8 cellular contexts compared by ENCODE assay signal in genomic region chr1:24186711-24186992, GRCh38. TPM values are rescaled to one million over a fixed set of nuclear protein-coding genes. Genes with fewer than 3 reads are reported as not detected.
DNase-seq lines count a peak whose midpoint lies in the region; ATAC-seq and TF ChIP-seq lines count a peak whose summit lies in the region.

No MANE protein-coding gene starts in this region.

- peaks cover 53% of the 10 kb centered on the region for H3K4me1 Mint-ChIP-seq in CD8-positive, alpha-beta T cell (ENCODE audit: low read depth)
- H3K4me1 Mint-ChIP-seq in osteocyte (ENCODE audit: unreplicated experiment), result peaks cover 10% of the 10 kb centered on the region

- H3K4me1 ChIP-seq in CD8-positive, alpha-beta T cell (ENCODE audit: insufficient read depth, low read length), result peaks cover 29% of the 10 kb centered on the region
- H3K4me1 ChIP-seq in Peyer's patch (peaks cover 0 to 18% (median 14%) of the 10 kb centered on the region in 4 donors), esophagus (ENCODE audit: control insufficient read depth in 2 of 2, insufficient read depth in 2 of 2, low read length in 1 of 2) (peaks cover 2 to 3% of the 10 kb centered on the region in 2 donors)

- H3K27ac ChIP-seq in CD8-positive, alpha-beta T cell (ENCODE audit: low read depth, low read length), result no peak overlapping the region
- H3K27ac ChIP-seq in Peyer's patch (peak overlapping the region; percentile 69 to 90 (median 81)), esophagus (ENCODE audit: low read depth in 2 of 2, low read length in 1 of 2) (peak overlapping the region; percentile 45 to 66)

- peak overlapping the region; percentile 51 for H3K4me3 ChIP-seq in CD8-positive, alpha-beta T cell (ENCODE audit: low read depth, low read length)
- H3K4me3 ChIP-seq in Peyer's patch, result peak overlapping the region; percentile 52 to 71 (median 60)
- H3K4me3 ChIP-seq in esophagus (ENCODE audit: low read depth in 1 of 2, low read length in 2 of 2), result peak overlapping the region; percentile 55 to 67

- intact Hi-C loops in CD8-positive, alpha-beta T cell (cut with DNase I, micrococcal nuclease), result loop anchor here in 1 of 2 experiments (2.0 kb wide), 1 partner anchor 558 kb away; the partner anchor contains the start of gene CLIC4

- H3K4me3 Mint-ChIP-seq in CD8-positive, alpha-beta T cell, result peak overlapping the region; percentile 85
- peak overlapping the region; percentile 63 for H3K4me3 Mint-ChIP-seq in osteocyte (ENCODE audit: unreplicated experiment)

- no peaks in the 10 kb centered on the region for H3K9me3 Mint-ChIP-seq in CD8-positive, alpha-beta T cell
- no peaks in the 10 kb centered on the region for H3K9me3 Mint-ChIP-seq in osteocyte (ENCODE audit: unreplicated experiment)

- H3K27me3 Mint-ChIP-seq in CD8-positive, alpha-beta T cell (ENCODE audit: low read depth), result no peaks in the 10 kb centered on the region
- peaks cover 12% of the 10 kb centered on the region for H3K27me3 Mint-ChIP-seq in osteocyte (ENCODE audit: unreplicated experiment)

- DNase-seq in CD8-positive, alpha-beta T cell, result no peak
- DNase-seq in Peyer's patch, result no peak
- DNase-seq in osteocyte (ENCODE audit: extremely low spot score, unreplicated experiment), result no peak
- no peak for DNase-seq in pons (ENCODE audit: low spot score)
- DNase-seq in T1000 (lab: John Stamatoyannopoulos, UW), result no peak

- CTCF ChIA-PET in CD8-positive, alpha-beta T cell (lab: Charles Lee), result interaction anchor here (1.3 to 5.7 kb wide), 4 partner anchors 13 to 400 kb away, joined by 3 to 95 read pairs (median 12); no protein-coding TSS in a partner anchor

- peak overlapping the region; percentile 80 for H3K27ac Mint-ChIP-seq in CD8-positive, alpha-beta T cell
- H3K27ac Mint-ChIP-seq in osteocyte (ENCODE audit: unreplicated experiment), result no peak overlapping the region

- TF ChIP-seq CTCF in CD8-positive, alpha-beta T cell (IDR thresholded peaks at IDR 0.05), result no peak
- TF ChIP-seq CTCF in Peyer's patch (IDR thresholded peaks at IDR 0.05) (no peak), osteocyte (IDR thresholded peaks at IDR 0.05) (no peak)

- H3K9me3 ChIP-seq in CD8-positive, alpha-beta T cell (ENCODE audit: low read length), result no peaks in the 10 kb centered on the region
- H3K9me3 ChIP-seq in Peyer's patch (no peaks in the 10 kb centered on the region), esophagus (ENCODE audit: control insufficient read depth in 2 of 2, insufficient read depth in 1 of 2, low read depth in 1 of 2, low read length in 1 of 2) (no peaks in the 10 kb centered on the region)

- POLR2A ChIA-PET in CD8-positive, alpha-beta T cell (lab: Charles Lee), result interaction anchor here (0.5 to 1.7 kb wide), 2 partner anchors 204 to 564 kb away, joined by 3 to 6 read pairs; no protein-coding TSS in a partner anchor

- no peaks in the 10 kb centered on the region for H3K27me3 ChIP-seq in CD8-positive, alpha-beta T cell (ENCODE audit: insufficient read depth, low read length)
- H3K27me3 ChIP-seq in Peyer's patch (no peaks in the 10 kb centered on the region), esophagus (ENCODE audit: control insufficient read depth in 1 of 2, insufficient read depth in 2 of 2, low read length in 2 of 2) (no peaks in the 10 kb centered on the region)

- H3K36me3 ChIP-seq in CD8-positive, alpha-beta T cell (ENCODE audit: insufficient read depth, low read length), result no peaks in the 10 kb centered on the region
- H3K36me3 ChIP-seq in Peyer's patch, result no peaks in the 10 kb centered on the region
- H3K36me3 ChIP-seq in esophagus (ENCODE audit: control insufficient read depth in 2 of 2, insufficient read depth in 2 of 2, low read length in 1 of 2), result no peaks in the 10 kb centered on the region

- ATAC-seq in CD8-positive, alpha-beta T cell, result no peak
- no peak for ATAC-seq in GM18907 (IDR thresholded peaks at IDR 0.05; ENCODE audit: unreplicated experiment)
- ATAC-seq in GM18873 (IDR thresholded peaks at IDR 0.05; ENCODE audit: low FRiP score, unreplicated experiment), result no peak

- WGBS in esophagus, 2 donors, result 25 to 31% methylated on average over 8 of the region's 8 CpGs

- no peak for TF ChIP-seq POLR2A in Peyer's patch (IDR thresholded peaks at IDR 0.05)

- H3K36me3 Mint-ChIP-seq in CD8-positive, alpha-beta T cell, result peaks cover 2% of the 10 kb centered on the region
- H3K36me3 Mint-ChIP-seq in osteocyte (ENCODE audit: unreplicated experiment), result no peaks in the 10 kb centered on the region

RNA-seq across cellular contexts. Expression of gene IFNLR1, which starts 0.4 kb away (rescaled TPM):
- total RNA-seq in CD8-positive, alpha-beta T cell, result 1 to 10 TPM; 4.1 to 5.6 TPM
- 10 to 100 TPM in 3 of 4 donors, 1 to 10 TPM in 1; 9.1 to 38.2 (median 36.1) TPM for total RNA-seq in Peyer's patch
- 1 to 10 TPM; 2.2 to 2.9 TPM for polyA plus RNA-seq in esophagus
- 0.16 TPM in 1 of 2 replicates, not detected in the other for total RNA-seq in osteocyte

RNA-seq across cellular contexts. Expression of gene IL22RA1, which starts 43.7 kb away (rescaled TPM):
- not detected for total RNA-seq in CD8-positive, alpha-beta T cell
- total RNA-seq in Peyer's patch (10 to 100 TPM in 3 of 4 donors, 1 to 10 TPM in 1; 9.9 to 87.9 (median 74.5) TPM), osteocyte (not detected in 2 replicates)
- polyA plus RNA-seq in esophagus, result 10 to 100 TPM; 10.3 to 11.7 TPM

Comparison
In these comparisons a context has a peak if more than half of its experiments do, and no peak if none do; other contexts are left out.
1. RNA of gene IL22RA1, which starts 43.7 kb away (total RNA-seq): 9.9 to 87.9 TPM in Peyer's patch; not detected in CD8-positive, alpha-beta T cell and not detected in osteocyte; every median in the first group is over 10 times any median in the second.
2. Peak in every context shown above with its lines, with median percentiles within 50 percentile points of each other: H3K4me3 ChIP-seq.